ENCODE assay signal across 1 cellular context in genomic region chr9:129623331-129623730, GRCh38.
TF ChIP-seq lines count a peak whose summit lies in the region.

No MANE protein-coding gene starts in this region.

TF ChIP-seq in K562, 482 proteins besides CTCF, POLR2A, EP300 and RAD21:
- TF ChIP-seq CREBBP (IDR thresholded peaks at IDR 0.05; ENCODE audit: low read depth, low read length), result no peak
- no peak for TF ChIP-seq ADNP (tag; IDR thresholded peaks at IDR 0.05)
- no peak for TF ChIP-seq IRF1 (CRISPR knock-in tag; IDR thresholded peaks at IDR 0.05; ENCODE audit: borderline replicate concordance)
- 0 out of 2 replicates have a peak, but pooled peaks have one; percentile 29 for TF ChIP-seq ZBTB33 (CRISPR knock-in tag; IDR thresholded peaks at IDR 0.05)
